27 cellular contexts compared by ENCODE assay signal in genomic region chr5:151937851-151938250, GRCh38. TPM values are rescaled to one million over a fixed set of nuclear protein-coding genes. Genes with fewer than 3 reads are reported as not detected.
"Had no signal": no experiment of that assay in that cellular context is flagged by ENCODE, and none has a peak within 500 bp of the region (broad histone marks: within the 10 kb centered on the region; RNA-seq: fewer than 3 reads in every experiment).

No MANE protein-coding gene starts in this region.

- ATAC-seq: effector memory CD8-positive, alpha-beta T cell; heart left ventricle; naive thymus-derived CD8-positive, alpha-beta T cell; sciatic nerve; stimulated activated naive B cell treated with anti-CD40 and anti-IgM and Interleukin-4, amounts not matched to agents 10 μg/mL and 1 μg/mL and 100 μg/mL, for 72 hours; stimulated activated naive CD8-positive, alpha-beta T cell treated with anti-CD3 and anti-CD28 coated beads, Interleukin-15, amount 100 ng/mL, for 72 hours had no signal

- H3K27me3 ChIP-seq: esophagus squamous epithelium, heart left ventricle, neutrophil, testis, transverse colon had no signal

- H3K4me1 ChIP-seq: esophagus squamous epithelium, heart left ventricle, testis, transverse colon had no signal

- DNase-seq: effector memory CD8-positive, alpha-beta T cell; esophagus squamous epithelium; foreskin fibroblast; heart left ventricle; hippocampal formation; mammary epithelial cell; naive thymus-derived CD8-positive, alpha-beta T cell; posterior cingulate gyrus; stimulated activated CD4-positive, alpha-beta T cell treated with anti-CD3 and anti-CD28 coated beads, Interleukin-2, amount 100 ng/mL, for 24 hours; stimulated activated CD4-positive, alpha-beta T cell treated with anti-CD3 and anti-CD28 coated beads, Interleukin-4, amount 100 ng/mL, for 4 hours; stimulated activated naive B cell treated with anti-CD40 and anti-IgM and Interleukin-4, amounts not matched to agents 10 μg/mL and 1 μg/mL and 100 μg/mL, for 72 hours; stimulated activated naive CD8-positive, alpha-beta T cell treated with anti-CD3 and anti-CD28 coated beads, Interleukin-15, amount 100 ng/mL, for 72 hours; testis; transverse colon had no signal

- H3K27ac ChIP-seq: epithelial cell of prostate, esophagus squamous epithelium, heart left ventricle, neutrophil, skin epidermis, testis, transverse colon had no signal

- H3K9me3 ChIP-seq: esophagus squamous epithelium, neutrophil, testis, transverse colon had no signal

- H3K36me3 ChIP-seq: esophagus squamous epithelium, heart left ventricle, neutrophil, transverse colon had no signal

- H3K4me3 ChIP-seq: esophagus squamous epithelium, heart left ventricle, skin epidermis, testis, transverse colon had no signal

RNA-seq across cellular contexts. Expression of gene GLRA1, which starts 13.2 kb away (rescaled TPM):
- total RNA-seq: esophagus squamous epithelium; heart left ventricle; kidney epithelial cell; liver; mammary epithelial cell; mesenteric fat pad; mononuclear cell; naive thymus-derived CD8-positive, alpha-beta T cell; osteoblast; pulmonary artery endothelial cell; sciatic nerve; subcutaneous adipose tissue; testis; transverse colon; urinary bladder had no signal
- polyA plus RNA-seq: heart left ventricle; liver; mammary epithelial cell; naive thymus-derived CD8-positive, alpha-beta T cell; neural cell; urinary bladder had no signal
